In genomic region chr18:70332694-70333093, GRCh38 we compare ENCODE assay signal across 20 cellular contexts. TPM values are rescaled to one million over a fixed set of nuclear protein-coding genes. Genes with fewer than 3 reads are reported as not detected.
DNase-seq lines count a peak whose midpoint lies in the region; ATAC-seq and TF ChIP-seq lines count a peak whose summit lies in the region.
"Had no signal": no experiment of that assay in that cellular context is flagged by ENCODE, and none has a peak within 500 bp of the region (broad histone marks: within the 10 kb centered on the region; RNA-seq: fewer than 3 reads in every experiment).

No MANE protein-coding gene starts in this region.

- no TSS peak for BruUV-seq in MCF 10A (replicated peaks; lab: Mats Ljungman, UMichigan)

- H3K27me3 ChIP-seq in breast epithelium (no peaks in the 10 kb centered on the region), dorsolateral prefrontal cortex (no peaks in the 10 kb centered on the region), left lung (no peaks in the 10 kb centered on the region), aorta (ENCODE audit: control insufficient read depth in 1 of 2, insufficient read depth in 2 of 2, low read length in 1 of 2) (no peaks in the 10 kb centered on the region)
- H3K27me3 ChIP-seq: sigmoid colon had no signal

- POLR2A ChIA-PET in MCF 10A (lab: Yijun Ruan, JAX), result interaction anchor here (0.9 to 1.4 kb wide), 2 partner anchors 39 to 43 kb away, joined by 3 to 8 read pairs; partner anchors contain the start of gene SOCS6

- H3K4me3 ChIP-seq in breast epithelium (no peak overlapping the region), dorsolateral prefrontal cortex (no peak overlapping the region), left lung (no peak overlapping the region), aorta (ENCODE audit: low read length in 2 of 2) (no peak overlapping the region)
- H3K4me3 ChIP-seq: sigmoid colon had no signal

- H3K36me3 Mint-ChIP-seq in MCF 10A (ENCODE audit: insufficient read depth, unreplicated experiment), result peaks cover 19% of the 10 kb centered on the region

- TF ChIP-seq CTCF in MCF 10A (IDR thresholded peaks at IDR 0.05; ENCODE audit: unreplicated experiment), result no peak
- no peak for TF ChIP-seq CTCF in breast epithelium (IDR thresholded peaks at IDR 0.05)
- TF ChIP-seq CTCF in dorsolateral prefrontal cortex (IDR thresholded peaks at IDR 0.05 in 54 of 56, conservative IDR thresholded peaks at IDR 0.05 in 2 of 56; ENCODE audit: low read depth in 1 of 56, partially characterized antibody in 56 of 56), result no peak
- no peak for TF ChIP-seq CTCF in left lung (IDR thresholded peaks at IDR 0.05)

- no peaks in the 10 kb centered on the region for H3K27me3 Mint-ChIP-seq in MCF 10A (ENCODE audit: insufficient read depth, unreplicated experiment)
- H3K27me3 Mint-ChIP-seq: CD4-positive, alpha-beta T cell; dendritic cell treated with granulocyte-macrophage colony-stimulating factor and Interleukin-4, amounts not matched to agents 40 ng/mL and 50 ng/mL, for 4 days had no signal

- ATAC-seq in left lung (peak; percentile 71), GM18909 (IDR thresholded peaks at IDR 0.05; ENCODE audit: poor library complexity, unreplicated experiment) (no peak), aorta (ENCODE audit: low FRiP score) (no peak)

- H3K27ac ChIP-seq in breast epithelium (no peak overlapping the region), dorsolateral prefrontal cortex (peak overlapping the region in 38 of 59 donors; percentile 8 to 85 (median 72)), left lung (peak overlapping the region in 1 of 2 donors; percentile 54), aorta (ENCODE audit: low read depth in 1 of 2, low read length in 2 of 2) (no peak overlapping the region)
- H3K27ac ChIP-seq: HL-60, sigmoid colon had no signal

- intact Hi-C loops in MCF 10A (cut with micrococcal nuclease) (loop anchor here (1.0 to 2.0 kb wide), 3 partner anchors 44 to 127 kb away; partner anchors contain the start of genes RTTN and SOCS6), breast epithelium (cut with DNase I; ENCODE audit: low total_unique reads) (no loop called here), dorsolateral prefrontal cortex (cut with DNase I) (loop anchor here in 1 of 2 donors (5.0 kb wide), 1 partner anchor 40 kb away; no protein-coding TSS in a partner anchor), left lung (cut with DNase I) (no loop called here), aorta (cut with DNase I) (loop anchor here in 1 of 2 donors (10.0 kb wide), 1 partner anchor 92 kb away; no protein-coding TSS in a partner anchor)

- CTCF ChIA-PET in MCF 10A (lab: Yijun Ruan, JAX), result interaction anchor here (0.9 to 2.0 kb wide), 4 partner anchors 37 to 137 kb away, joined by 3 to 14 read pairs (median 4); no protein-coding TSS in a partner anchor

- H3K36me3 ChIP-seq in breast epithelium (no peaks in the 10 kb centered on the region), left lung (no peaks in the 10 kb centered on the region), aorta (ENCODE audit: control insufficient read depth in 1 of 2, insufficient read depth in 2 of 2, low read length in 1 of 2) (no peaks in the 10 kb centered on the region)
- H3K36me3 ChIP-seq: sigmoid colon had no signal

- peak overlapping the region; percentile 94 for H3K27ac Mint-ChIP-seq in MCF 10A (ENCODE audit: low read depth, unreplicated experiment)
- H3K27ac Mint-ChIP-seq: CD4-positive, alpha-beta T cell; dendritic cell treated with granulocyte-macrophage colony-stimulating factor and Interleukin-4, amounts not matched to agents 40 ng/mL and 50 ng/mL, for 4 days had no signal

- 88 to 95% methylated on average over 1 of the region's 1 CpG for WGBS in aorta, 2 donors

- H3K9me3 ChIP-seq in breast epithelium (no peaks in the 10 kb centered on the region), left lung (peaks cover 0 to 5% of the 10 kb centered on the region in 2 donors), aorta (ENCODE audit: control insufficient read depth, low read length) (no peaks in the 10 kb centered on the region)

- H3K4me1 ChIP-seq in breast epithelium, result no peaks in the 10 kb centered on the region
- peaks cover 0 to 3% of the 10 kb centered on the region in 2 donors for H3K4me1 ChIP-seq in left lung
- peaks cover 0 to 4% of the 10 kb centered on the region in 2 donors for H3K4me1 ChIP-seq in aorta (ENCODE audit: control insufficient read depth in 1 of 2, insufficient read depth in 2 of 2, low read length in 2 of 2)

- H3K4me3 Mint-ChIP-seq in MCF 10A (ENCODE audit: unreplicated experiment), result no peak overlapping the region
- H3K4me3 Mint-ChIP-seq: CD4-positive, alpha-beta T cell; dendritic cell treated with granulocyte-macrophage colony-stimulating factor and Interleukin-4, amounts not matched to agents 40 ng/mL and 50 ng/mL, for 4 days had no signal

- TF ChIP-seq POLR2A in breast epithelium (IDR thresholded peaks at IDR 0.05), result no peak

- H3K4me1 Mint-ChIP-seq in MCF 10A (ENCODE audit: insufficient read depth, unreplicated experiment), result peaks cover 32% of the 10 kb centered on the region

- no peaks in the 10 kb centered on the region for H3K9me3 Mint-ChIP-seq in MCF 10A (ENCODE audit: unreplicated experiment)
- H3K9me3 Mint-ChIP-seq: CD4-positive, alpha-beta T cell; dendritic cell treated with granulocyte-macrophage colony-stimulating factor and Interleukin-4, amounts not matched to agents 40 ng/mL and 50 ng/mL, for 4 days had no signal

- peak; percentile 19 for DNase-seq in MCF 10A (ENCODE audit: unreplicated experiment)
- DNase-seq in breast epithelium (ENCODE audit: low spot score in 2 of 2), result no peak
- DNase-seq in dorsolateral prefrontal cortex, result no peak
- DNase-seq in left lung, result no peak
- DNase-seq in aorta, result no peak
- no peak for DNase-seq in DMS153 treated with DMSO at 0.1 percent for 48 hours (lab: John Stamatoyannopoulos, UW; ENCODE audit: unreplicated experiment)
- DNase-seq in activated T-cell treated with anti-CD3 and anti-CD28 coated beads, Interleukin-2, amount 50 U/mL, for 1 hour, result no peak
- DNase-seq: 8988T; CD4-positive, alpha-beta T cell; erythroblast; GOT3; hypothalamus; KG1; NCI-H1105 treated with DMSO at 0.1 percent for 48 hours; sigmoid colon; stimulated activated CD4-positive, alpha-beta T cell treated with anti-CD3 and anti-CD28 coated beads, Interleukin-4, amount 100 ng/mL, for 4 hours; T-helper 1 cell had no signal

RNA-seq across cellular contexts. Expression of gene SOCS6, which starts 43.8 kb away (rescaled TPM):
- total RNA-seq in MCF 10A (2022) (16.9 and 20.4 TPM in 2 replicates), breast epithelium (10 to 100 TPM; 17.9 to 32.9 (median 20.6) TPM), dorsolateral prefrontal cortex (10 to 100 TPM; 11.8 to 30.4 (median 19.8) TPM), left lung (10 to 100 TPM; 18.0 to 22.2 TPM), aorta (10 to 100 TPM; 19.6 to 22.8 TPM)
- polyA plus RNA-seq in aorta, result 10 to 100 TPM in 1 of 2 donors, 1 to 10 TPM in 1; 5.9 to 11.4 TPM

Comparison
In these comparisons a context has a peak if more than half of its experiments do, and no peak if none do; other contexts are left out.
1. H3K27ac ChIP-seq: peak in dorsolateral prefrontal cortex (38 of 59); none in breast epithelium (0 of 2) and aorta (0 of 2).